ENCODE assay signal across 13 cellular contexts in the genomic region with DNA sequence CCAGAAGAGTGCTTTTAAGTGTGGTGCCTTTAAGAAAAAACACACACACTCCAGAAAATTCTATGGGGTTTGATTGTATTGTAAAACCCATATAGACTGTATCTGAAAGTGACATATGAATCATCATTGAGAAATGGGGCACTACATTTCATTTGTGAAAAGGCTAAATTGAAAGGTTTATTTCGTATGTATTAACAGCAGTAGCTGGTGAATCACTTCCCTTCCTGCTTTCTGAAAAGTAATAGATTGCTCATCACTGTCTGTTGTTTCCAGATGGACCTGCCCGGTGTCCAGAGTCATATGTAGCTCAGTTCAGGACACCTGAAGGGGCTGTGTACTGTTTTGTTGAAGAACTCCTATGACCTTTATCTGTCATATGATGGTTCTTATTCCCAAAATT. TPM values are rescaled to one million over a fixed set of nuclear protein-coding genes. Genes with fewer than 3 reads are reported as not detected.
DNase-seq lines count a peak whose midpoint lies in the region; ATAC-seq, FAIRE-seq and TF ChIP-seq lines count a peak whose summit lies in the region.
"Had no signal": no experiment of that assay in that cellular context is flagged by ENCODE, and none has a peak within 500 bp of the region (broad histone marks: within the 10 kb centered on the region; RNA-seq: fewer than 3 reads in every experiment).

No MANE protein-coding gene starts in this region.

- CTCF ChIA-PET in HEK293T (lab: Yijun Ruan, JAX) = interaction anchor here (1.2 kb wide), 1 partner anchor 321 kb away, joined by 4 read pairs; no protein-coding TSS in a partner anchor

- no peaks in the 10 kb centered on the region for H3K27me3 ChIP-seq in bronchial epithelial cell (ENCODE audit: control insufficient read depth, insufficient read depth, low read length)
- H3K27me3 ChIP-seq: gastroesophageal sphincter had no signal

- ATAC-seq in activated naive CD4-positive, alpha-beta T cell treated with anti-CD3 and anti-CD28 coated beads, Interleukin-2, amount 50 U/mL, for 72 hours = peak; percentile 93 to 99
- peak; percentile 89 for ATAC-seq in stimulated activated naive CD8-positive, alpha-beta T cell treated with anti-CD3 and anti-CD28 coated beads, Interleukin-15, Interleukin-2, amounts not matched to agents 100 U/mL and 50 U/mL, for 24 hours
- ATAC-seq: gastroesophageal sphincter had no signal

- H3K36me3 Mint-ChIP-seq in activated naive CD4-positive, alpha-beta T cell treated with anti-CD3 and anti-CD28 coated beads, Interleukin-2, amount 50 U/mL, for 72 hours = peaks cover 5 to 6% of the 10 kb centered on the region in 2 donors

- no peak overlapping the region for H3K4me3 ChIP-seq in bronchial epithelial cell (ENCODE audit: low read depth, low read length)
- H3K4me3 ChIP-seq: gastroesophageal sphincter, skin epidermis had no signal

- no peak for TF ChIP-seq CTCF in bronchial epithelial cell (IDR thresholded peaks at IDR 0.05; ENCODE audit: insufficient read depth, low read length, severe bottlenecking)

- peak overlapping the region; percentile 44 to 49 for H3K27ac Mint-ChIP-seq in activated naive CD4-positive, alpha-beta T cell treated with anti-CD3 and anti-CD28 coated beads, Interleukin-2, amount 50 U/mL, for 72 hours

- H3K9me3 Mint-ChIP-seq in activated naive CD4-positive, alpha-beta T cell treated with anti-CD3 and anti-CD28 coated beads, Interleukin-2, amount 50 U/mL, for 72 hours = no peaks in the 10 kb centered on the region

- peak in 1 of 2 donors; percentile 2 for DNase-seq in activated naive CD4-positive, alpha-beta T cell treated with anti-CD3 and anti-CD28 coated beads, Interleukin-2, amount 50 U/mL, for 72 hours (ENCODE audit: low spot score in 2 of 2)
- DNase-seq in activated naive CD4-positive, alpha-beta T cell treated with anti-CD3 and anti-CD28 coated beads, Interleukin-2, amount 50 U/mL, for 16 hours = no peak
- DNase-seq in M059J (ENCODE audit: low read depth) (peak; percentile 69), bronchial epithelial cell (ENCODE audit: low read depth) (peak; percentile 82), GOT3 (lab: John Stamatoyannopoulos, UW) (no peak), pons (ENCODE audit: low spot score) (no peak), HEK293T (ENCODE audit: extremely low spot score) (no peak)
- no peak for DNase-seq in stimulated activated naive CD8-positive, alpha-beta T cell treated with anti-CD3 and anti-CD28 coated beads, Interleukin-15, Interleukin-2, amounts not matched to agents 100 U/mL and 50 U/mL, for 24 hours
- DNase-seq: anterior cingulate cortex, midbrain, NCI-H1105 treated with DMSO at 0.1 percent for 48 hours had no signal

- FAIRE-seq in bronchial epithelial cell (lab: Jason Lieb, UNC) = no peak

- H3K36me3 ChIP-seq in bronchial epithelial cell (ENCODE audit: control insufficient read depth, insufficient read depth, low read length) = no peaks in the 10 kb centered on the region

- POLR2A ChIA-PET in HEK293T (lab: Yijun Ruan, JAX) = no interaction called here

TF ChIP-seq in HEK293T, 16 proteins besides CTCF, POLR2A, EP300 and RAD21:
- TF ChIP-seq, protein P1, sequence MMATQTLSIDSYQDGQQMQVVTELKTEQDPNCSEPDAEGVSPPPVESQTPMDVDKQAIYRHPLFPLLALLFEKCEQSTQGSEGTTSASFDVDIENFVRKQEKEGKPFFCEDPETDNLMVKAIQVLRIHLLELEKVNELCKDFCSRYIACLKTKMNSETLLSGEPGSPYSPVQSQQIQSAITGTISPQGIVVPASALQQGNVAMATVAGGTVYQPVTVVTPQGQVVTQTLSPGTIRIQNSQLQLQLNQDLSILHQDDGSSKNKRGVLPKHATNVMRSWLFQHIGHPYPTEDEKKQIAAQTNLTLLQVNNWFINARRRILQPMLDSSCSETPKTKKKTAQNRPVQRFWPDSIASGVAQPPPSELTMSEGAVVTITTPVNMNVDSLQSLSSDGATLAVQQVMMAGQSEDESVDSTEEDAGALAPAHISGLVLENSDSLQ (IDR thresholded peaks at IDR 0.05) = no peak
- TF ChIP-seq NFRKB (IDR thresholded peaks at IDR 0.05) (no peak), ZNF384 (IDR thresholded peaks at IDR 0.05) (no peak), FOXM1 (IDR thresholded peaks at IDR 0.05; ENCODE audit: borderline replicate concordance) (no peak), HDGF (IDR thresholded peaks at IDR 0.05; ENCODE audit: borderline replicate concordance) (no peak), ELF4 (IDR thresholded peaks at IDR 0.05) (no peak), BHLHE40 (IDR thresholded peaks at IDR 0.05; ENCODE audit: borderline replicate concordance) (no peak), LEF1 (IDR thresholded peaks at IDR 0.05; ENCODE audit: borderline replicate concordance) (no peak), CTBP1 (IDR thresholded peaks at IDR 0.05; ENCODE audit: borderline replicate concordance) (no peak)
TF ChIP-seq in HEK293T: peak in this region for 0.

RNA-seq across cellular contexts. Expression of a gene that starts 28.1 kb away (rescaled TPM):
- total RNA-seq in activated naive CD4-positive, alpha-beta T cell treated with anti-CD3 and anti-CD28 coated beads, Interleukin-2, amount 50 U/mL, for 72 hours = 10 to 100 TPM; 96.0 to 96.2 TPM
- 25.0 and 51.9 TPM in 2 replicates for total RNA-seq in M059J (2014; rRNA removed; shearing (Covaris generic))
- total RNA-seq in bronchial epithelial cell = 8.8 and 11.6 TPM in 2 replicates

RNA-seq across cellular contexts. Expression of a gene that starts 58.8 kb away (rescaled TPM):
- 10 to 100 TPM; 45.6 to 79.0 TPM for total RNA-seq in activated naive CD4-positive, alpha-beta T cell treated with anti-CD3 and anti-CD28 coated beads, Interleukin-2, amount 50 U/mL, for 72 hours
- 40.7 and 57.9 TPM in 2 replicates for total RNA-seq in M059J (2014; rRNA removed; shearing (Covaris generic))
- total RNA-seq in bronchial epithelial cell = 27.1 and 28.4 TPM in 2 replicates

Comparison
In these comparisons a context has a peak if more than half of its experiments do, and no peak if none do; other contexts are left out.
1. DNase-seq: peak in M059J (single experiment) and bronchial epithelial cell (single experiment); none in activated naive CD4-positive, alpha-beta T cell treated with anti-CD3 and anti-CD28 coated beads, Interleukin-2, amount 50 U/mL, for 16 hours (single experiment), stimulated activated naive CD8-positive, alpha-beta T cell treated with anti-CD3 and anti-CD28 coated beads, Interleukin-15, Interleukin-2, amounts not matched to agents 100 U/mL and 50 U/mL, for 24 hours (single experiment), GOT3 (single experiment), pons (single experiment) and HEK293T (single experiment).